In genomic region chr6:30612213-30612612, GRCh38 we compare ENCODE assay signal across 8 cellular contexts. TPM values are rescaled to one million over a fixed set of nuclear protein-coding genes. Genes with fewer than 3 reads are reported as not detected.
DNase-seq lines count a peak whose midpoint lies in the region; ATAC-seq and TF ChIP-seq lines count a peak whose summit lies in the region.

No MANE protein-coding gene starts in this region.

- peaks cover 97% of the 10 kb centered on the region for H3K36me3 Mint-ChIP-seq in stimulated activated naive CD8-positive, alpha-beta T cell treated with anti-CD3 and anti-CD28 coated beads, Interleukin-15, Interleukin-2, amounts not matched to agents 100 ng/mL and 50 ng/mL, for 24 hours (ENCODE audit: low read depth)
- H3K36me3 Mint-ChIP-seq in activated B cell treated with CpG ODN at 0.5 μM for 24 hours (ENCODE audit: low read depth): peaks cover 73% of the 10 kb centered on the region

- no peaks in the 10 kb centered on the region for H3K27me3 ChIP-seq in vagina
- no peaks in the 10 kb centered on the region for H3K27me3 ChIP-seq in testis

- WGBS in testis, 2 donors: 70 to 82% methylated on average over 1 of the region's 1 CpG

- H3K4me1 Mint-ChIP-seq in stimulated activated naive CD8-positive, alpha-beta T cell treated with anti-CD3 and anti-CD28 coated beads, Interleukin-15, Interleukin-2, amounts not matched to agents 100 ng/mL and 50 ng/mL, for 24 hours (ENCODE audit: low read depth): peaks cover 82% of the 10 kb centered on the region
- peaks cover 93% of the 10 kb centered on the region for H3K4me1 Mint-ChIP-seq in stimulated activated naive CD8-positive, alpha-beta T cell treated with anti-CD3 and anti-CD28 coated beads, Interleukin-15, amount 100 ng/mL, for 72 hours
- H3K4me1 Mint-ChIP-seq in activated B cell treated with CpG ODN at 0.5 μM for 24 hours: peaks cover 55% of the 10 kb centered on the region

- TF ChIP-seq POLR2A in vagina (IDR thresholded peaks at IDR 0.05) (no peak), testis (IDR thresholded peaks at IDR 0.05) (no peak)

- DNase-seq in stimulated activated naive CD8-positive, alpha-beta T cell treated with anti-CD3 and anti-CD28 coated beads, Interleukin-15, amount 100 ng/mL, for 72 hours: no peak
- DNase-seq in activated B cell treated with CpG ODN at 0.5 μM for 24 hours (no peak), iris pigment epithelial cell (ENCODE audit: low read depth) (peak; percentile 48), vagina (ENCODE audit: extremely low spot score in 2 of 2) (no peak), HEK293T (ENCODE audit: extremely low spot score) (no peak), testis (no peak), NCI-H345 treated with DMSO at 0.1 percent for 48 hours (lab: John Stamatoyannopoulos, UW; ENCODE audit: unreplicated experiment) (no peak)

- H3K4me3 ChIP-seq in vagina: no peak overlapping the region
- H3K4me3 ChIP-seq in testis: no peak overlapping the region

- CTCF ChIA-PET in activated B cell treated with CpG ODN at 0.5 μM for 24 hours (lab: Charles Lee): interaction anchor here (0.9 to 4.6 kb wide), 3 partner anchors 15 to 130 kb away, joined by 3 to 21 read pairs (median 14); no protein-coding TSS in a partner anchor
- CTCF ChIA-PET in HEK293T (lab: Yijun Ruan, JAX): interaction anchor here (1.2 to 1.3 kb wide), 3 partner anchors 11 to 71 kb away, joined by 3 to 5 read pairs (median 4); no protein-coding TSS in a partner anchor

- peak overlapping the region; percentile 67 for H3K27ac Mint-ChIP-seq in stimulated activated naive CD8-positive, alpha-beta T cell treated with anti-CD3 and anti-CD28 coated beads, Interleukin-15, Interleukin-2, amounts not matched to agents 100 ng/mL and 50 ng/mL, for 24 hours
- H3K27ac Mint-ChIP-seq in stimulated activated naive CD8-positive, alpha-beta T cell treated with anti-CD3 and anti-CD28 coated beads, Interleukin-15, amount 100 ng/mL, for 72 hours: peak overlapping the region in 1 of 2 donors; percentile 16
- peak overlapping the region; percentile 38 for H3K27ac Mint-ChIP-seq in activated B cell treated with CpG ODN at 0.5 μM for 24 hours

- peak overlapping the region; percentile 99 for H3K27ac ChIP-seq in vagina
- peak overlapping the region in 1 of 2 donors; percentile 48 for H3K27ac ChIP-seq in testis

- no peak overlapping the region for H3K4me3 Mint-ChIP-seq in stimulated activated naive CD8-positive, alpha-beta T cell treated with anti-CD3 and anti-CD28 coated beads, Interleukin-15, Interleukin-2, amounts not matched to agents 100 ng/mL and 50 ng/mL, for 24 hours
- no peak overlapping the region for H3K4me3 Mint-ChIP-seq in stimulated activated naive CD8-positive, alpha-beta T cell treated with anti-CD3 and anti-CD28 coated beads, Interleukin-15, amount 100 ng/mL, for 72 hours
- H3K4me3 Mint-ChIP-seq in activated B cell treated with CpG ODN at 0.5 μM for 24 hours: no peak overlapping the region

- ATAC-seq in stimulated activated naive CD8-positive, alpha-beta T cell treated with anti-CD3 and anti-CD28 coated beads, Interleukin-15, amount 100 ng/mL, for 72 hours: no peak
- ATAC-seq in activated B cell treated with CpG ODN at 0.5 μM for 24 hours (ENCODE audit: low read depth): no peak

- H3K9me3 ChIP-seq in vagina (no peaks in the 10 kb centered on the region), testis (no peaks in the 10 kb centered on the region)

- intact Hi-C loops in activated B cell treated with CpG ODN at 0.5 μM for 24 hours (cut with micrococcal nuclease): loop anchor here (1.0 kb wide), 1 partner anchor 9 kb away; no protein-coding TSS in a partner anchor
- intact Hi-C loops in vagina (cut with DNase I): loop anchor here (10.0 kb wide), 1 partner anchor 73 kb away; the partner anchor contains the start of gene PPP1R18
- intact Hi-C loops in testis (cut with DNase I; ENCODE audit: low total_unique reads): no loop called here

- TF ChIP-seq CTCF in activated B cell treated with CpG ODN at 0.5 μM for 24 hours (IDR thresholded peaks at IDR 0.05) (no peak), vagina (IDR thresholded peaks at IDR 0.05) (no peak), testis (IDR thresholded peaks at IDR 0.05) (no peak)

- POLR2A ChIA-PET in activated B cell treated with CpG ODN at 0.5 μM for 24 hours (lab: Charles Lee): interaction anchor here (0.5 to 4.8 kb wide), 8 partner anchors 13 to 114 kb away, joined by 3 to 75 read pairs (median 4); partner anchors contain the start of genes ABCF1 and PRR3
- POLR2A ChIA-PET in HEK293T (lab: Yijun Ruan, JAX): interaction anchor here (1.0 to 4.8 kb wide), 8 partner anchors 8 to 107 kb away, joined by 3 to 90 read pairs (median 8); partner anchors contain the start of gene ATAT1

- H3K4me1 ChIP-seq in vagina (peaks cover 59% of the 10 kb centered on the region), testis (peaks cover 25% of the 10 kb centered on the region)

- H3K9me3 Mint-ChIP-seq in stimulated activated naive CD8-positive, alpha-beta T cell treated with anti-CD3 and anti-CD28 coated beads, Interleukin-15, Interleukin-2, amounts not matched to agents 100 ng/mL and 50 ng/mL, for 24 hours: no peaks in the 10 kb centered on the region
- H3K9me3 Mint-ChIP-seq in stimulated activated naive CD8-positive, alpha-beta T cell treated with anti-CD3 and anti-CD28 coated beads, Interleukin-15, amount 100 ng/mL, for 72 hours: no peaks in the 10 kb centered on the region
- H3K9me3 Mint-ChIP-seq in activated B cell treated with CpG ODN at 0.5 μM for 24 hours: no peaks in the 10 kb centered on the region

- H3K36me3 ChIP-seq in vagina (peaks cover 0 to 30% of the 10 kb centered on the region in 2 donors), testis (ENCODE audit: low read depth, missing control alignments) (no peaks in the 10 kb centered on the region)

- H3K27me3 Mint-ChIP-seq in stimulated activated naive CD8-positive, alpha-beta T cell treated with anti-CD3 and anti-CD28 coated beads, Interleukin-15, Interleukin-2, amounts not matched to agents 100 ng/mL and 50 ng/mL, for 24 hours: peaks cover 3% of the 10 kb centered on the region
- H3K27me3 Mint-ChIP-seq in stimulated activated naive CD8-positive, alpha-beta T cell treated with anti-CD3 and anti-CD28 coated beads, Interleukin-15, amount 100 ng/mL, for 72 hours: no peaks in the 10 kb centered on the region
- no peaks in the 10 kb centered on the region for H3K27me3 Mint-ChIP-seq in activated B cell treated with CpG ODN at 0.5 μM for 24 hours

TF ChIP-seq in HEK293T, 16 proteins besides CTCF, POLR2A, EP300 and RAD21:
- TF ChIP-seq FOXA1 (IDR thresholded peaks at IDR 0.05) (no peak), LEF1 (IDR thresholded peaks at IDR 0.05; ENCODE audit: borderline replicate concordance) (no peak), FOXM1 (IDR thresholded peaks at IDR 0.05; ENCODE audit: borderline replicate concordance) (no peak), TARDBP (IDR thresholded peaks at IDR 0.05) (no peak), BHLHE40 (IDR thresholded peaks at IDR 0.05; ENCODE audit: borderline replicate concordance) (no peak), SUZ12 (IDR thresholded peaks at IDR 0.05) (no peak), L3MBTL2 (conservative IDR thresholded peaks at IDR 0.05) (no peak), NFRKB (IDR thresholded peaks at IDR 0.05) (no peak), FOXK2 (IDR thresholded peaks at IDR 0.05) (no peak), CTBP1 (IDR thresholded peaks at IDR 0.05; ENCODE audit: borderline replicate concordance) (no peak), PKNOX1 (IDR thresholded peaks at IDR 0.05) (no peak), SP1 (IDR thresholded peaks at IDR 0.05) (no peak), ARNT (IDR thresholded peaks at IDR 0.05) (no peak)

RNA-seq across cellular contexts. Expression of gene PPP1R10, which starts 4.8 kb away (rescaled TPM):
- total RNA-seq in activated B cell treated with CpG ODN at 0.5 μM for 24 hours: 85.6 and 112 TPM in 2 replicates
- total RNA-seq in vagina: 52.5 TPM
- 10 to 100 TPM; 50.8 to 72.7 TPM for total RNA-seq in testis
- polyA plus RNA-seq in testis (ENCODE audit: insufficient read depth, low read depth, low replicate concordance): 47.4 TPM

RNA-seq across cellular contexts. Expression of gene MRPS18B, which starts 5.4 kb away (rescaled TPM):
- 57.7 and 61.2 TPM in 2 replicates for total RNA-seq in activated B cell treated with CpG ODN at 0.5 μM for 24 hours
- total RNA-seq in vagina: 21.6 TPM
- total RNA-seq in testis: 10 to 100 TPM; 36.1 to 49.5 TPM
- 54.5 TPM for polyA plus RNA-seq in testis (ENCODE audit: insufficient read depth, low read depth, low replicate concordance)

RNA-seq across cellular contexts. Expression of gene ATAT1, which starts 14.5 kb away (rescaled TPM):
- total RNA-seq in activated B cell treated with CpG ODN at 0.5 μM for 24 hours: 6.9 and 10.3 TPM in 2 replicates
- total RNA-seq in vagina: 13.3 TPM
- 10 to 100 TPM; 20.7 to 36.4 TPM for total RNA-seq in testis
- 29.4 TPM for polyA plus RNA-seq in testis (ENCODE audit: insufficient read depth, low read depth, low replicate concordance)

RNA-seq across cellular contexts. Expression of gene C6orf136, which starts 34.7 kb away (rescaled TPM):
- total RNA-seq in activated B cell treated with CpG ODN at 0.5 μM for 24 hours (21.6 and 35.6 TPM in 2 replicates), vagina (15.7 TPM), testis (10 to 100 TPM; 17.8 to 22.0 TPM)
- 26.0 TPM for polyA plus RNA-seq in testis (ENCODE audit: insufficient read depth, low read depth, low replicate concordance)

RNA-seq across cellular contexts. Expression of gene ABCF1, which starts 41.0 kb away (rescaled TPM):
- total RNA-seq in activated B cell treated with CpG ODN at 0.5 μM for 24 hours (93.7 and 94.5 TPM in 2 replicates), vagina (29.5 TPM), testis (10 to 100 TPM; 63.2 to 67.1 TPM)
- 104 TPM for polyA plus RNA-seq in testis (ENCODE audit: insufficient read depth, low read depth, low replicate concordance)
